1 cellular context compared by ENCODE assay signal in genomic region chr14:76432967-76433752, GRCh38.
TF ChIP-seq lines count a peak whose summit lies in the region.

No MANE protein-coding gene starts in this region.

TF ChIP-seq in WTC11, 78 proteins besides CTCF, POLR2A, EP300 and RAD21 (continued from another document):
- TF ChIP-seq ARID4B (CRISPR knock-in tag; IDR thresholded peaks at IDR 0.05; ENCODE audit: borderline replicate concordance) (no peak), ESRRA (CRISPR knock-in tag; IDR thresholded peaks at IDR 0.05; ENCODE audit: borderline replicate concordance) (no peak), ELF4 (CRISPR knock-in tag; IDR thresholded peaks at IDR 0.05; ENCODE audit: low read depth) (no peak), ZNF121 (CRISPR knock-in tag; IDR thresholded peaks at IDR 0.05) (no peak)
- TF ChIP-seq, protein P1, sequence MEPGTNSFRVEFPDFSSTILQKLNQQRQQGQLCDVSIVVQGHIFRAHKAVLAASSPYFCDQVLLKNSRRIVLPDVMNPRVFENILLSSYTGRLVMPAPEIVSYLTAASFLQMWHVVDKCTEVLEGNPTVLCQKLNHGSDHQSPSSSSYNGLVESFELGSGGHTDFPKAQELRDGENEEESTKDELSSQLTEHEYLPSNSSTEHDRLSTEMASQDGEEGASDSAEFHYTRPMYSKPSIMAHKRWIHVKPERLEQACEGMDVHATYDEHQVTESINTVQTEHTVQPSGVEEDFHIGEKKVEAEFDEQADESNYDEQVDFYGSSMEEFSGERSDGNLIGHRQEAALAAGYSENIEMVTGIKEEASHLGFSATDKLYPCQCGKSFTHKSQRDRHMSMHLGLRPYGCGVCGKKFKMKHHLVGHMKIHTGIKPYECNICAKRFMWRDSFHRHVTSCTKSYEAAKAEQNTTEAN (CRISPR knock-in tag; IDR thresholded peaks at IDR 0.05) = no peak
- TF ChIP-seq, protein P2, sequence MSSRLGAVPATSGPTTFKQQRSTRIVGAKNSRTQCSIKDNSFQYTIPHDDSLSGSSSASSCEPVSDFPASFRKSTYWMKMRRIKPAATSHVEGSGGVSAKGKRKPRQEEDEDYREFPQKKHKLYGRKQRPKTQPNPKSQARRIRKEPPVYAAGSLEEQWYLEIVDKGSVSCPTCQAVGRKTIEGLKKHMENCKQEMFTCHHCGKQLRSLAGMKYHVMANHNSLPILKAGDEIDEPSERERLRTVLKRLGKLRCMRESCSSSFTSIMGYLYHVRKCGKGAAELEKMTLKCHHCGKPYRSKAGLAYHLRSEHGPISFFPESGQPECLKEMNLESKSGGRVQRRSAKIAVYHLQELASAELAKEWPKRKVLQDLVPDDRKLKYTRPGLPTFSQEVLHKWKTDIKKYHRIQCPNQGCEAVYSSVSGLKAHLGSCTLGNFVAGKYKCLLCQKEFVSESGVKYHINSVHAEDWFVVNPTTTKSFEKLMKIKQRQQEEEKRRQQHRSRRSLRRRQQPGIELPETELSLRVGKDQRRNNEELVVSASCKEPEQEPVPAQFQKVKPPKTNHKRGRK (CRISPR knock-in tag; IDR thresholded peaks at IDR 0.05; ENCODE audit: borderline replicate concordance) = no peak
